ENCODE assay signal across 8 cellular contexts in genomic region chr20:45857836-45858250, GRCh38. TPM values are rescaled to one million over a fixed set of nuclear protein-coding genes. Genes with fewer than 3 reads are reported as not detected.
A peak's percentile ranks its signal among the peaks of the same experiment; 100 is the strongest.
DNase-seq lines count a peak whose midpoint lies in the region; ATAC-seq, FAIRE-seq and TF ChIP-seq lines count a peak whose summit lies in the region.

No MANE protein-coding gene starts in this region.

- no peaks in the 10 kb centered on the region for H3K27me3 ChIP-seq in SJSA1 (replicated peaks)
- no peaks in the 10 kb centered on the region for H3K27me3 ChIP-seq in endothelial cell of umbilical vein (ENCODE audit: control insufficient read depth in 2 of 2, insufficient read depth in 2 of 2, low read length in 2 of 2)
- no peaks in the 10 kb centered on the region for H3K27me3 ChIP-seq in neuron (ENCODE audit: insufficient read depth, low read length)

- H3K36me3 ChIP-seq in SJSA1 (peaks cover 19% of the 10 kb centered on the region), endothelial cell of umbilical vein (ENCODE audit: control insufficient read depth in 2 of 2, extremely low read depth in 1 of 2, insufficient read depth in 2 of 2, low read length in 2 of 2) (no peaks in the 10 kb centered on the region), neuron (ENCODE audit: insufficient read depth, low read length) (peaks cover 4% of the 10 kb centered on the region)

- H3K4me1 ChIP-seq in A549 (peaks cover 22% of the 10 kb centered on the region; the same call in 2 of the 3 replicates), SJSA1 (replicated peaks) (peaks cover 15% of the 10 kb centered on the region), endothelial cell of umbilical vein (ENCODE audit: control insufficient read depth, extremely low read depth, insufficient read depth, low read length) (peaks cover 12% of the 10 kb centered on the region), neuron (ENCODE audit: insufficient read depth, low read length) (peaks cover 19% of the 10 kb centered on the region)

- H4K20me1 ChIP-seq in endothelial cell of umbilical vein (replicated peaks; ENCODE audit: control insufficient read depth, extremely low read depth, insufficient read depth, low read length): no peaks in the 10 kb centered on the region

- BruUV-seq in endothelial cell of umbilical vein (replicated peaks; lab: Mats Ljungman, UMichigan): no TSS peak

- H3K4me2 ChIP-seq in A549 (peak overlapping the region; percentile 95), endothelial cell of umbilical vein (ENCODE audit: insufficient read depth, low read length) (peak overlapping the region; percentile 70)

- TF ChIP-seq POLR2A in A549 (IDR thresholded peaks at IDR 0.05; ENCODE audit: low read length) (no peak), GM12892 (IDR thresholded peaks at IDR 0.05; ENCODE audit: low read depth, low read length) (no peak), endothelial cell of umbilical vein (IDR thresholded peaks at IDR 0.05; ENCODE audit: low read depth, low read length) (no peak)

- H3K79me2 ChIP-seq in endothelial cell of umbilical vein (ENCODE audit: control insufficient read depth, insufficient read depth, low read length): peaks cover 9% of the 10 kb centered on the region

- TF ChIP-seq CTCF in A549 (IDR thresholded peaks at IDR 0.05): no peak
- no peak for TF ChIP-seq CTCF in endothelial cell of umbilical vein (IDR thresholded peaks at IDR 0.05; ENCODE audit: extremely low read depth in 1 of 2, insufficient read depth in 1 of 2, low read depth in 1 of 2, low read length in 2 of 2)

- ATAC-seq in A549 (peak in 1 of 2 experiments; percentile 10; a peak in 1 of 6 replicates), HG02938 (IDR thresholded peaks at IDR 0.05; ENCODE audit: unreplicated experiment) (peak; percentile 21), HG02970 (IDR thresholded peaks at IDR 0.05; ENCODE audit: low FRiP score, unreplicated experiment) (no peak)

- no peak for DNase-seq in A549 (ENCODE audit: low read depth in 1 of 2, low spot score in 1 of 2)
- peak; percentile 66 for DNase-seq in GM12892 (ENCODE audit: insufficient read length)
- no peak for DNase-seq in SJSA1 (ENCODE audit: low read depth in 1 of 2, low spot score in 2 of 2)
- no peak for DNase-seq in endothelial cell of umbilical vein (ENCODE audit: low read depth, low spot score)
- DNase-seq in SW480 (ENCODE audit: low spot score): no peak

- WGBS in A549 (ENCODE audit: missing lambda C conversion rate): 61% methylated on average over 12 of the region's 14 CpGs

- H2AFZ ChIP-seq in endothelial cell of umbilical vein (ENCODE audit: low read depth, low read length) (peak overlapping the region; percentile 77), neuron (ENCODE audit: low read depth, low read length) (no peak overlapping the region)

- no peak for TF ChIP-seq RAD21 in A549 (conservative IDR thresholded peaks at IDR 0.05 in 1 of 2, IDR thresholded peaks at IDR 0.05 in 1 of 2)

- CTCF ChIA-PET in A549 (lab: Yijun Ruan, JAX): interaction anchor here (1.2 to 1.3 kb wide), 2 partner anchors 23 to 58 kb away, joined by 3 to 4 read pairs; no protein-coding TSS in a partner anchor
- CTCF ChIA-PET in endothelial cell of umbilical vein (lab: Charles Lee): interaction anchor here (1.1 kb wide), 1 partner anchor 59 kb away, joined by 3 read pairs; no protein-coding TSS in a partner anchor

- H3K4me3 ChIP-seq in A549: peak overlapping the region; percentile 63
- H3K4me3 ChIP-seq in SJSA1: peak overlapping the region; percentile 64
- peak overlapping the region; percentile 29 to 78 (median 66) for H3K4me3 ChIP-seq in endothelial cell of umbilical vein (replicated peaks in 1 of 3; ENCODE audit: insufficient read depth in 1 of 3, low read depth in 1 of 3, low read length in 3 of 3)
- peak overlapping the region; percentile 77 for H3K4me3 ChIP-seq in neuron (ENCODE audit: low read length)

- POLR2A ChIA-PET in A549 (lab: Yijun Ruan, JAX) (no interaction called here), endothelial cell of umbilical vein (lab: Charles Lee) (no interaction called here)

- no peaks in the 10 kb centered on the region for H3K9me1 ChIP-seq in endothelial cell of umbilical vein (replicated peaks; ENCODE audit: control insufficient read depth, extremely low read depth, insufficient read depth, low read length)

- intact Hi-C loops in endothelial cell of umbilical vein (cut with micrococcal nuclease): loop anchor here (1.0 to 2.0 kb wide), 6 partner anchors 23 to 77 kb away; partner anchors contain the start of genes CTSA, NEURL2, PCIF1 and UBE2C

- dilution Hi-C loops in endothelial cell of umbilical vein (cut with MboI; ENCODE audit: extremely low pct_ligation_motif_present, low sequenced_read_pairs): no loop called here

- TF ChIP-seq EP300 in A549 (IDR thresholded peaks at IDR 0.05): no peak

- H3K9me3 ChIP-seq in A549: no peaks in the 10 kb centered on the region
- no peaks in the 10 kb centered on the region for H3K9me3 ChIP-seq in SJSA1 (replicated peaks)
- no peaks in the 10 kb centered on the region for H3K9me3 ChIP-seq in endothelial cell of umbilical vein (replicated peaks; ENCODE audit: control insufficient read depth, insufficient read depth, low read length)
- no peaks in the 10 kb centered on the region for H3K9me3 ChIP-seq in neuron (ENCODE audit: low read length)

- FAIRE-seq in A549 (lab: Jason Lieb, UNC) (no peak), GM12892 (lab: Jason Lieb, UNC) (no peak), endothelial cell of umbilical vein (lab: Jason Lieb, UNC) (no peak)

- peak overlapping the region; percentile 35 for H3K9ac ChIP-seq in endothelial cell of umbilical vein (replicated peaks; ENCODE audit: extremely low read depth, insufficient read depth, low read length)

- H3K27ac ChIP-seq in A549 (peak overlapping the region; percentile 74 to 80), SJSA1 (0 out of 2 replicates have a peak overlapping the region, but pooled peaks have one; percentile 37), endothelial cell of umbilical vein (ENCODE audit: insufficient read depth, low read depth, low read length) (peak overlapping the region; percentile 51)

RNA-seq across cellular contexts. Expression of gene ZSWIM3, which starts 0.4 kb away (rescaled TPM):
- polyA plus RNA-seq in A549 (2011; rRNA removed) (1.3 and 1.9 TPM in 2 replicates), A549 (2017; fragmentation: RNase III; extraction: RNeasy Plus Mini Kit Qiagen cat#74134 plus additional on column Dnase treatment) (1.0 to 1.1 TPM (median 1.1 TPM) in 3 replicates), endothelial cell of umbilical vein (3.8 and 4.5 TPM in 2 replicates)
- 0.58 and 0.83 TPM in 2 replicates for polyA plus RNA-seq in A549 (2012; cell fraction: cytosol; rRNA removed)
- polyA plus RNA-seq in A549 (2012; cell fraction: nucleus; rRNA removed): 0.90 and 1.4 TPM in 2 replicates
- 4.6 and 5.1 TPM in 2 replicates for polyA minus RNA-seq in A549 (2011; rRNA and poly(A)+ RNA removed)
- 2.2 TPM for polyA plus RNA-seq in GM12892 (2012; ENCODE audit: missing spikeins)
- total RNA-seq in SJSA1 (2014; rRNA removed; shearing (Covaris generic)): 3.6 and 4.9 TPM in 2 replicates
- 4.2 and 4.4 TPM in 2 replicates for total RNA-seq in endothelial cell of umbilical vein
- 2.8 and 2.9 TPM in 2 replicates for polyA plus RNA-seq in endothelial cell of umbilical vein (2011; cell fraction: cytosol; rRNA removed)
- 2.9 and 3.1 TPM in 2 replicates for polyA plus RNA-seq in endothelial cell of umbilical vein (2011; cell fraction: nucleus; rRNA removed)
- 3.7 and 4.2 TPM in 2 replicates for polyA plus RNA-seq in endothelial cell of umbilical vein (2012)
- 12.4 and 13.1 TPM in 2 replicates for polyA minus RNA-seq in endothelial cell of umbilical vein
- polyA minus RNA-seq in endothelial cell of umbilical vein (2011; cell fraction: cytosol; rRNA and poly(A)+ RNA removed): 4.7 TPM
- 2.2 and 2.5 TPM in 2 replicates for polyA minus RNA-seq in endothelial cell of umbilical vein (2011; cell fraction: nucleus; rRNA and poly(A)+ RNA removed)

RNA-seq across cellular contexts. Expression of gene ACOT8, which starts 0.7 kb away (rescaled TPM):
- polyA plus RNA-seq in A549 (2011; rRNA removed) (18.5 and 19.8 TPM in 2 replicates), A549 (2017; fragmentation: RNase III; extraction: RNeasy Plus Mini Kit Qiagen cat#74134 plus additional on column Dnase treatment) (12.6 to 14.7 TPM (median 14.0 TPM) in 3 replicates), endothelial cell of umbilical vein (50.9 and 58.8 TPM in 2 replicates)
- polyA plus RNA-seq in A549 (2012; cell fraction: cytosol; rRNA removed): 35.3 and 36.6 TPM in 2 replicates
- polyA plus RNA-seq in A549 (2012; cell fraction: nucleus; rRNA removed): 45.0 and 46.1 TPM in 2 replicates
- polyA minus RNA-seq in A549 (2011; rRNA and poly(A)+ RNA removed): 19.5 and 21.2 TPM in 2 replicates
- polyA plus RNA-seq in GM12892 (2012; ENCODE audit: missing spikeins): 18.8 TPM
- 41.8 and 56.3 TPM in 2 replicates for total RNA-seq in SJSA1 (2014; rRNA removed; shearing (Covaris generic))
- total RNA-seq in endothelial cell of umbilical vein: 15.5 and 15.8 TPM in 2 replicates
- 28.4 and 35.1 TPM in 2 replicates for polyA plus RNA-seq in endothelial cell of umbilical vein (2011; cell fraction: cytosol; rRNA removed)
- polyA plus RNA-seq in endothelial cell of umbilical vein (2011; cell fraction: nucleus; rRNA removed): 35.4 and 40.5 TPM in 2 replicates
- polyA plus RNA-seq in endothelial cell of umbilical vein (2012): 16.9 and 19.9 TPM in 2 replicates
- polyA minus RNA-seq in endothelial cell of umbilical vein: 20.7 and 22.3 TPM in 2 replicates
- 20.2 TPM for polyA minus RNA-seq in endothelial cell of umbilical vein (2011; cell fraction: cytosol; rRNA and poly(A)+ RNA removed)
- 15.9 and 17.7 TPM in 2 replicates for polyA minus RNA-seq in endothelial cell of umbilical vein (2011; cell fraction: nucleus; rRNA and poly(A)+ RNA removed)

RNA-seq across cellular contexts. Expression of gene ZSWIM1, which starts 23.2 kb away (rescaled TPM):
- polyA plus RNA-seq in A549 (2011; rRNA removed): 4.7 and 7.6 TPM in 2 replicates
- polyA plus RNA-seq in A549 (2012; cell fraction: cytosol; rRNA removed): 1.9 and 3.3 TPM in 2 replicates
- 4.3 and 4.9 TPM in 2 replicates for polyA plus RNA-seq in A549 (2012; cell fraction: nucleus; rRNA removed)
- 5.8 to 6.6 TPM (median 6.1 TPM) in 3 replicates for polyA plus RNA-seq in A549 (2017; fragmentation: RNase III; extraction: RNeasy Plus Mini Kit Qiagen cat#74134 plus additional on column Dnase treatment)
- polyA minus RNA-seq in A549 (2011; rRNA and poly(A)+ RNA removed): 27.1 and 28.1 TPM in 2 replicates
- polyA plus RNA-seq in GM12892 (2012; ENCODE audit: missing spikeins): 6.6 TPM
- 3.9 and 11.7 TPM in 2 replicates for total RNA-seq in SJSA1 (2014; rRNA removed; shearing (Covaris generic))
- 10.0 and 11.3 TPM in 2 replicates for total RNA-seq in endothelial cell of umbilical vein
- polyA plus RNA-seq in endothelial cell of umbilical vein: 8.5 and 9.4 TPM in 2 replicates
- polyA plus RNA-seq in endothelial cell of umbilical vein (2011; cell fraction: cytosol; rRNA removed): 5.0 and 5.9 TPM in 2 replicates
- polyA plus RNA-seq in endothelial cell of umbilical vein (2011; cell fraction: nucleus; rRNA removed): 6.7 and 7.2 TPM in 2 replicates
- polyA plus RNA-seq in endothelial cell of umbilical vein (2012): 7.2 and 9.1 TPM in 2 replicates
- polyA minus RNA-seq in endothelial cell of umbilical vein: 20.0 and 22.0 TPM in 2 replicates
- polyA minus RNA-seq in endothelial cell of umbilical vein (2011; cell fraction: cytosol; rRNA and poly(A)+ RNA removed): 16.8 TPM
- polyA minus RNA-seq in endothelial cell of umbilical vein (2011; cell fraction: nucleus; rRNA and poly(A)+ RNA removed): 7.9 and 9.1 TPM in 2 replicates

RNA-seq across cellular contexts. Expression of gene SNX21, which starts 24.2 kb away (rescaled TPM):
- polyA plus RNA-seq in A549 (2011; rRNA removed): 4.0 and 4.1 TPM in 2 replicates
- polyA plus RNA-seq in A549 (2012; cell fraction: cytosol; rRNA removed): 8.4 and 11.2 TPM in 2 replicates
- polyA plus RNA-seq in A549 (2012; cell fraction: nucleus; rRNA removed): 14.7 and 17.1 TPM in 2 replicates
- 4.9 to 7.7 TPM (median 7.0 TPM) in 3 replicates for polyA plus RNA-seq in A549 (2017; fragmentation: RNase III; extraction: RNeasy Plus Mini Kit Qiagen cat#74134 plus additional on column Dnase treatment)
- 4.0 and 4.3 TPM in 2 replicates for polyA minus RNA-seq in A549 (2011; rRNA and poly(A)+ RNA removed)
- polyA plus RNA-seq in GM12892 (2012; ENCODE audit: missing spikeins): 0.81 TPM
- total RNA-seq in SJSA1 (2014; rRNA removed; shearing (Covaris generic)): 19.7 and 55.0 TPM in 2 replicates
- 11.9 and 14.9 TPM in 2 replicates for total RNA-seq in endothelial cell of umbilical vein
- polyA plus RNA-seq in endothelial cell of umbilical vein: 11.6 and 14.8 TPM in 2 replicates
- polyA plus RNA-seq in endothelial cell of umbilical vein (2011; cell fraction: cytosol; rRNA removed): 7.3 and 9.8 TPM in 2 replicates
- polyA plus RNA-seq in endothelial cell of umbilical vein (2011; cell fraction: nucleus; rRNA removed): 12.0 and 14.0 TPM in 2 replicates
- polyA plus RNA-seq in endothelial cell of umbilical vein (2012): 7.8 and 9.5 TPM in 2 replicates
- polyA minus RNA-seq in endothelial cell of umbilical vein: 4.9 and 7.1 TPM in 2 replicates
- polyA minus RNA-seq in endothelial cell of umbilical vein (2011; cell fraction: cytosol; rRNA and poly(A)+ RNA removed): 4.9 TPM
- 5.7 and 9.9 TPM in 2 replicates for polyA minus RNA-seq in endothelial cell of umbilical vein (2011; cell fraction: nucleus; rRNA and poly(A)+ RNA removed)

RNA-seq across cellular contexts. Expression of gene SPATA25, which starts 29.6 kb away (rescaled TPM):
- polyA plus RNA-seq in A549 (2011; rRNA removed): 0.31 and 0.54 TPM in 2 replicates
- 0.52 and 0.89 TPM in 2 replicates for polyA plus RNA-seq in A549 (2012; cell fraction: cytosol; rRNA removed)
- polyA plus RNA-seq in A549 (2012; cell fraction: nucleus; rRNA removed): 2.4 and 2.5 TPM in 2 replicates
- polyA plus RNA-seq in A549 (2017; fragmentation: RNase III; extraction: RNeasy Plus Mini Kit Qiagen cat#74134 plus additional on column Dnase treatment): 0.59 to 1.3 TPM (median 0.77 TPM) in 3 replicates
- 0.73 TPM in 1 of 2 replicates, not detected in the other for polyA minus RNA-seq in A549 (2011; rRNA and poly(A)+ RNA removed)
- not detected for polyA plus RNA-seq in GM12892 (2012; ENCODE audit: missing spikeins)
- total RNA-seq in SJSA1 (2014; rRNA removed; shearing (Covaris generic)): 0.89 TPM in 1 of 2 replicates, not detected in the other
- total RNA-seq in endothelial cell of umbilical vein: 1.3 TPM in 1 of 2 replicates, not detected in the other
- 0.69 and 1.0 TPM in 2 replicates for polyA plus RNA-seq in endothelial cell of umbilical vein
- polyA plus RNA-seq in endothelial cell of umbilical vein (2011; cell fraction: cytosol; rRNA removed): 0.34 and 0.58 TPM in 2 replicates
- 2.9 and 3.8 TPM in 2 replicates for polyA plus RNA-seq in endothelial cell of umbilical vein (2011; cell fraction: nucleus; rRNA removed)
- 0.60 TPM in 1 of 2 replicates, not detected in the other for polyA plus RNA-seq in endothelial cell of umbilical vein (2012)
- 0.28 TPM in 1 of 2 replicates, not detected in the other for polyA minus RNA-seq in endothelial cell of umbilical vein
- polyA minus RNA-seq in endothelial cell of umbilical vein (2011; cell fraction: cytosol; rRNA and poly(A)+ RNA removed): not detected
- 2.2 and 3.0 TPM in 2 replicates for polyA minus RNA-seq in endothelial cell of umbilical vein (2011; cell fraction: nucleus; rRNA and poly(A)+ RNA removed)
